25 cellular contexts compared by ENCODE assay signal in genomic region chr2:7375901-7376300, GRCh38.
"Had no signal": no experiment of that assay in that cellular context is flagged by ENCODE, and none has a peak within 500 bp of the region (broad histone marks: within the 10 kb centered on the region; RNA-seq: fewer than 3 reads in every experiment).

No MANE protein-coding gene starts in this region.

- H3K27me3 ChIP-seq: adrenal gland, body of pancreas, breast epithelium, Peyer's patch, SJSA1 had no signal

- H3K27ac ChIP-seq: adrenal gland, body of pancreas, breast epithelium, KMS-11, Peyer's patch, SJSA1 had no signal

- H3K4me3 ChIP-seq: adrenal gland, body of pancreas, breast epithelium, Peyer's patch, SJSA1 had no signal

- DNase-seq: activated CD4-positive, alpha-beta T cell treated with anti-CD3 and anti-CD28 coated beads, Interleukin-2, amount 10 ng/mL, durations not matched to agents 7 days and 5 days; activated CD4-positive, alpha-beta T cell treated with anti-CD3 and anti-CD28 coated beads, Interleukin-2, amount 50 U/mL, for 48 hours; activated CD8-positive, alpha-beta T cell treated with anti-CD3 and anti-CD28 coated beads, Interleukin-2, amount 10 ng/mL, durations not matched to agents 7 days and 5 days; activated gamma-delta T cell; activated naive CD4-positive, alpha-beta T cell treated with anti-CD3 and anti-CD28 coated beads for 36 hours; activated T-cell treated with anti-CD3 and anti-CD28 coated beads, Interleukin-2, amount 50 U/mL, for 24 hours; adrenal gland; body of pancreas; MM.1S; NCI-H1092 treated with DMSO at 0.1 percent for 48 hours; NCI-H1417; NCI-H2029; NCI-H226; NCI-H510A; NCI-H526; NCI-H774; NK-92 treated with Interleukin-12 subunit alpha and Interleukin-12 subunit beta, amount 100 ng/mL, for 24 hours; PC-3; Peyer's patch; RPMI8226; SHP77 treated with DMSO at 0.1 percent for 48 hours; SK-N-SH had no signal

- H3K9me3 ChIP-seq: adrenal gland, body of pancreas, breast epithelium, Peyer's patch, SJSA1, SK-N-SH had no signal

- H3K36me3 ChIP-seq: adrenal gland, breast epithelium, Peyer's patch, SJSA1 had no signal

- H3K4me1 ChIP-seq: adrenal gland, breast epithelium, Peyer's patch, SJSA1 had no signal
